Comparison of ENCODE assay signal across 1 cellular context in genomic region chr12:108783446-108783845, GRCh38.
TF ChIP-seq lines count a peak whose summit lies in the region.

No MANE protein-coding gene starts in this region.

TF ChIP-seq in IMR-90, 13 proteins besides CTCF, POLR2A, EP300 and RAD21 (continued from another document):
- no peak for TF ChIP-seq MAFK (IDR thresholded peaks at IDR 0.05; ENCODE audit: low read depth, low read length)
TF ChIP-seq in IMR-90: peak in this region for 0.
